16 cellular contexts compared by ENCODE assay signal in genomic region chr2:29224693-29225551, GRCh38.
DNase-seq lines count a peak whose midpoint lies in the region; ATAC-seq and TF ChIP-seq lines count a peak whose summit lies in the region.
"Had no signal": no experiment of that assay in that cellular context is flagged by ENCODE, and none has a peak within 500 bp of the region (broad histone marks: within the 10 kb centered on the region; RNA-seq: fewer than 3 reads in every experiment).

No MANE protein-coding gene starts in this region.

- H3F3A ChIP-seq in neural progenitor cell (ENCODE audit: low read depth) = no peaks in the 10 kb centered on the region

- H3K27me3 ChIP-seq in mammary epithelial cell (ENCODE audit: insufficient read depth, low read length) (no peaks in the 10 kb centered on the region), neural progenitor cell (no peaks in the 10 kb centered on the region), aorta (ENCODE audit: control insufficient read depth in 1 of 2, insufficient read depth in 2 of 2, low read length in 1 of 2) (no peaks in the 10 kb centered on the region)
- no peaks in the 10 kb centered on the region for H3K27me3 ChIP-seq in effector memory CD4-positive, alpha-beta T cell (replicated peaks; ENCODE audit: control insufficient read depth, insufficient read depth, low read length, poor library complexity, severe bottlenecking)

- H3K79me2 ChIP-seq in mammary epithelial cell (ENCODE audit: insufficient read depth, low read length) (no peaks in the 10 kb centered on the region), neural progenitor cell (ENCODE audit: low read depth) (no peaks in the 10 kb centered on the region)

- H3K36me3 Mint-ChIP-seq in MCF 10A (ENCODE audit: insufficient read depth, unreplicated experiment) (peaks cover 13% of the 10 kb centered on the region), neural progenitor cell (no peaks in the 10 kb centered on the region)
- H3K36me3 Mint-ChIP-seq: CD4-positive, CD25-positive, alpha-beta regulatory T cell had no signal

- CTCF ChIA-PET in MCF 10A (lab: Yijun Ruan, JAX) = interaction anchor here (0.5 to 1.6 kb wide), 7 partner anchors 8 to 318 kb away, joined by 3 to 4 read pairs (median 3); no protein-coding TSS in a partner anchor
- CTCF ChIA-PET in mammary epithelial cell (lab: Charles Lee; ENCODE audit: low non-redundant PET) = no interaction called here

- intact Hi-C loops in MCF 10A (cut with micrococcal nuclease) (no loop called here), mammary epithelial cell (cut with micrococcal nuclease) (no loop called here), aorta (cut with DNase I) (no loop called here)

- ATAC-seq in GM18873 (IDR thresholded peaks at IDR 0.05; ENCODE audit: low FRiP score, unreplicated experiment) (no peak), aorta (ENCODE audit: low FRiP score) (no peak)

- H4K20me1 ChIP-seq in mammary epithelial cell (ENCODE audit: insufficient read depth, low read length) = no peaks in the 10 kb centered on the region
- no peaks in the 10 kb centered on the region for H4K20me1 ChIP-seq in neural progenitor cell (ENCODE audit: low read depth)

- no peak overlapping the region for H3K4me3 Mint-ChIP-seq in MCF 10A (ENCODE audit: unreplicated experiment)
- no peak overlapping the region for H3K4me3 Mint-ChIP-seq in neural progenitor cell
- H3K4me3 Mint-ChIP-seq: CD4-positive, CD25-positive, alpha-beta regulatory T cell; H9 had no signal

- dilution Hi-C loops in mammary epithelial cell (cut with HindIII; ENCODE audit: low sequenced_read_pairs) = loop anchor here (5.0 kb wide), 2 partner anchors 47 to 48 kb away; no protein-coding TSS in a partner anchor

- H3K4me1 ChIP-seq in mammary epithelial cell (ENCODE audit: insufficient read depth, low read length) (peaks cover 23% of the 10 kb centered on the region), neural progenitor cell (no peaks in the 10 kb centered on the region), aorta (ENCODE audit: control insufficient read depth in 1 of 2, insufficient read depth in 2 of 2, low read length in 2 of 2) (no peaks in the 10 kb centered on the region)
- H3K4me1 ChIP-seq in effector memory CD4-positive, alpha-beta T cell (ENCODE audit: control insufficient read depth, insufficient read depth, low read length, poor library complexity, severe bottlenecking) = no peaks in the 10 kb centered on the region
- H3K4me1 ChIP-seq: Caco-2 had no signal

- DNase-seq in MCF 10A (ENCODE audit: unreplicated experiment) (no peak), mammary epithelial cell (no peak), SK-N-MC (ENCODE audit: low read depth, low spot score) (no peak), neural progenitor cell (ENCODE audit: low spot score) (no peak), A172 (ENCODE audit: low spot score) (no peak), aorta (no peak)
- no peak for DNase-seq in effector memory CD4-positive, alpha-beta T cell
- DNase-seq: CD4-positive, CD25-positive, alpha-beta regulatory T cell; Kasumi-1; NCI-H1694; NCI-H2227 treated with DMSO at 0.1 percent for 48 hours; NCI-H526; OCI-M1 had no signal

- H3K9me3 Mint-ChIP-seq in MCF 10A (ENCODE audit: unreplicated experiment) (no peaks in the 10 kb centered on the region), neural progenitor cell (no peaks in the 10 kb centered on the region)
- H3K9me3 Mint-ChIP-seq: CD4-positive, CD25-positive, alpha-beta regulatory T cell; H9 had no signal

- no peak overlapping the region for H3K4me3 ChIP-seq in mammary epithelial cell (replicated peaks in 1 of 3; ENCODE audit: insufficient read depth in 1 of 3, low read depth in 2 of 3, low read length in 3 of 3)
- H3K4me3 ChIP-seq in SK-N-MC = no peak overlapping the region
- no peak overlapping the region for H3K4me3 ChIP-seq in neural progenitor cell
- no peak overlapping the region for H3K4me3 ChIP-seq in aorta (ENCODE audit: low read length in 2 of 2)
- H3K4me3 ChIP-seq in effector memory CD4-positive, alpha-beta T cell (ENCODE audit: insufficient read depth, low read depth, low read length, poor library complexity, severe bottlenecking) = no peak overlapping the region

- no peak overlapping the region for H2AFZ ChIP-seq in mammary epithelial cell (ENCODE audit: low read depth, low read length)
- H2AFZ ChIP-seq in neural progenitor cell (replicated peaks) = no peak overlapping the region

- BruUV-seq in MCF 10A (replicated peaks; lab: Mats Ljungman, UMichigan) (no TSS peak), mammary epithelial cell (replicated peaks; lab: Mats Ljungman, UMichigan) (no TSS peak)

- H3K9ac ChIP-seq in mammary epithelial cell (ENCODE audit: insufficient read depth, low read length) (no peak overlapping the region), SK-N-MC (ENCODE audit: insufficient read length) (no peak overlapping the region), neural progenitor cell (no peak overlapping the region)

- peak overlapping the region; percentile 43 for H3K27ac Mint-ChIP-seq in MCF 10A (ENCODE audit: low read depth, unreplicated experiment)
- H3K27ac Mint-ChIP-seq in neural progenitor cell = peak overlapping the region; percentile 22
- H3K27ac Mint-ChIP-seq: CD4-positive, CD25-positive, alpha-beta regulatory T cell; H9 had no signal

- no peak overlapping the region for H3K4me2 ChIP-seq in mammary epithelial cell (ENCODE audit: insufficient read depth, low read depth, low read length)
- H3K4me2 ChIP-seq in neural progenitor cell = no peak overlapping the region

- H3K27me3 Mint-ChIP-seq in MCF 10A (ENCODE audit: insufficient read depth, unreplicated experiment) (peaks cover 48% of the 10 kb centered on the region), neural progenitor cell (ENCODE audit: insufficient read depth, low read depth) (peaks cover 5% of the 10 kb centered on the region)

- peaks cover 33% of the 10 kb centered on the region for H3K4me1 Mint-ChIP-seq in MCF 10A (ENCODE audit: insufficient read depth, unreplicated experiment)
- peaks cover 15% of the 10 kb centered on the region for H3K4me1 Mint-ChIP-seq in neural progenitor cell

- in situ Hi-C loops in mammary epithelial cell (cut with MboI; ENCODE audit: low sequenced_read_pairs in 2 of 2) = no loop called here

- no peak for TF ChIP-seq CTCF in MCF 10A (IDR thresholded peaks at IDR 0.05; ENCODE audit: unreplicated experiment)
- TF ChIP-seq CTCF in mammary epithelial cell (conservative IDR thresholded peaks at IDR 0.05 in 1 of 2, IDR thresholded peaks at IDR 0.05 in 1 of 2; ENCODE audit: extremely low read depth in 1 of 2, insufficient read depth in 1 of 2, low read depth in 1 of 2, low read length in 2 of 2) = no peak
- no peak for TF ChIP-seq CTCF in neural progenitor cell (IDR thresholded peaks at IDR 0.05)

- H3K36me3 ChIP-seq in mammary epithelial cell (ENCODE audit: insufficient read depth, low read length) = no peaks in the 10 kb centered on the region
- H3K36me3 ChIP-seq in SK-N-MC (ENCODE audit: insufficient read depth, low read length) = peaks cover 12% of the 10 kb centered on the region; the same call in 1 of the 2 replicates
- H3K36me3 ChIP-seq in neural progenitor cell = no peaks in the 10 kb centered on the region
- no peaks in the 10 kb centered on the region for H3K36me3 ChIP-seq in aorta (ENCODE audit: control insufficient read depth in 1 of 2, insufficient read depth in 2 of 2, low read length in 1 of 2)
- H3K36me3 ChIP-seq in effector memory CD4-positive, alpha-beta T cell (ENCODE audit: control insufficient read depth, insufficient read depth, low read length) = no peaks in the 10 kb centered on the region

- H3K27ac ChIP-seq in mammary epithelial cell (ENCODE audit: insufficient read depth, low read depth, low read length) = no peak overlapping the region
- H3K27ac ChIP-seq in SK-N-MC = peak overlapping the region; percentile 69; the same call in 1 of the 2 replicates
- H3K27ac ChIP-seq in neural progenitor cell = no peak overlapping the region
- no peak overlapping the region for H3K27ac ChIP-seq in aorta (ENCODE audit: low read depth in 1 of 2, low read length in 2 of 2)
- H3K27ac ChIP-seq in effector memory CD4-positive, alpha-beta T cell (ENCODE audit: insufficient read depth, low read length, poor library complexity, severe bottlenecking) = no peak overlapping the region

- H3K9me3 ChIP-seq in mammary epithelial cell (replicated peaks; ENCODE audit: insufficient read depth, low read length) (no peaks in the 10 kb centered on the region), SK-N-MC (ENCODE audit: low read depth, low read length) (no peaks in the 10 kb centered on the region), neural progenitor cell (ENCODE audit: low read depth) (no peaks in the 10 kb centered on the region), aorta (ENCODE audit: control insufficient read depth, low read length) (no peaks in the 10 kb centered on the region)
- no peaks in the 10 kb centered on the region for H3K9me3 ChIP-seq in effector memory CD4-positive, alpha-beta T cell (ENCODE audit: control insufficient read depth, low read length)
- H3K9me3 ChIP-seq: Caco-2 had no signal

- POLR2A ChIA-PET in MCF 10A (lab: Yijun Ruan, JAX) = interaction anchor here (1.1 to 1.7 kb wide), 4 partner anchors 11 to 120 kb away, joined by 3 to 5 read pairs (median 4); no protein-coding TSS in a partner anchor

- WGBS in mammary epithelial cell (ENCODE audit: low coverage, missing lambda C conversion rate) = 78% methylated on average over 16 of the region's 17 CpGs
- WGBS in aorta, 2 donors = 74 to 79% methylated on average over 17 of the region's 17 CpGs
